Comparison of ENCODE assay signal across 8 cellular contexts in genomic region chr2:165469417-165469816, GRCh38.
DNase-seq lines count a peak whose midpoint lies in the region; ATAC-seq and TF ChIP-seq lines count a peak whose summit lies in the region.

Gene CSRNP3, plus strand, starts transcription at chr2:165469698. Its CDS starts 125,368 bp downstream, at chr2:165595066.

- H3K4me3 ChIP-seq in astrocyte of the spinal cord (ENCODE audit: low read depth, low read length) = peak within 1 kb of the TSS; percentile 62

- DNase-seq in AG20443 (ENCODE audit: low spot score) = peak; percentile 73
- peak; percentile 86 for DNase-seq in NCI-H146 treated with DMSO at 0.1 percent for 48 hours (lab: John Stamatoyannopoulos, UW; ENCODE audit: unreplicated experiment)
- DNase-seq in astrocyte of the spinal cord (ENCODE audit: low read depth, low spot score) = peak; percentile 90
- peak; percentile 42 for DNase-seq in hepatic stellate cell (ENCODE audit: low spot score)
- DNase-seq in putamen (ENCODE audit: low spot score) = peak; percentile 91
- no peak for DNase-seq in activated CD8-positive, alpha-beta memory T cell treated with anti-CD3 and anti-CD28 coated beads, Interleukin-2, amount 50 U/mL, for 48 hours

- TF ChIP-seq CTCF in astrocyte of the spinal cord (IDR thresholded peaks at IDR 0.05; ENCODE audit: low read depth, low read length) = no peak

- ATAC-seq in HG03025 (IDR thresholded peaks at IDR 0.05; ENCODE audit: low FRiP score, unreplicated experiment) (no peak), HG02973 (IDR thresholded peaks at IDR 0.05; ENCODE audit: unreplicated experiment) (no peak)

- in situ Hi-C loops in astrocyte of the spinal cord (cut with HindIII; ENCODE audit: low sequenced_read_pairs) = no loop called here
